Comparison of ENCODE assay signal across 10 cellular contexts in the genomic region with DNA sequence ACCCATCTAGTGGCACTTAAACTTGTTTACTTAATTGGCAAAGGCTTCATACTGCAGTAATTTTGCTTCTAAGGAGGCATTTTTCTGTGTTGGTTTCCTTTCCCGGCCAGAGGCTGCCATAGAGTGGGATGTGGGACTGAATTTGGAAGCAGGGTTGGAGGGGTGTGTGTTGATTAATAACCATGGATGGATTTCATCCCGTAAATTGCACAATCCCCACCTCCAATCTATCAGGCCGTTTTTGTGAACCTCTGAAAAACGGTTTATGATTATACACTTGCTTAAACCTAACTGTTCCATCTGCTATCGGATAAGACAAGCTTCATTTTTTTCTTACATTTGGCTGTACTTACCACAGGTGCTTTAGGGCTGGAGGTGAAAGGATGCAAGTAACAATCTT. TPM values are rescaled to one million over a fixed set of nuclear protein-coding genes. Genes with fewer than 3 reads are reported as not detected.
DNase-seq lines count a peak whose midpoint lies in the region; ATAC-seq, FAIRE-seq and TF ChIP-seq lines count a peak whose summit lies in the region.
"Had no signal": no experiment of that assay in that cellular context is flagged by ENCODE, and none has a peak within 500 bp of the region (broad histone marks: within the 10 kb centered on the region; RNA-seq: fewer than 3 reads in every experiment).

No MANE protein-coding gene starts in this region.

- peak overlapping the region; percentile 97 for H3K4me2 ChIP-seq in A549
- peak overlapping the region; percentile 82 for H3K4me2 ChIP-seq in HCT116 (ENCODE audit: low read length)

- peak overlapping the region; percentile 98 for H3K4me3 ChIP-seq in A549
- peak overlapping the region; percentile 88 to 95 for H3K4me3 ChIP-seq in HCT116 (replicated peaks in 1 of 2; ENCODE audit: low read depth in 1 of 2, low read length in 2 of 2)
- peak overlapping the region; percentile 97 for H3K4me3 ChIP-seq in brain microvascular endothelial cell (ENCODE audit: low read depth, low read length)
- H3K4me3 ChIP-seq in mononuclear cell (ENCODE audit: low read length) = peak overlapping the region; percentile 95

- DNase-seq in A549 (ENCODE audit: low read depth in 1 of 2, low spot score in 1 of 2) = no peak
- no peak for DNase-seq in HCT116 (ENCODE audit: low read depth, low spot score)
- DNase-seq in brain microvascular endothelial cell = no peak
- no peak for DNase-seq in ecto neural progenitor cell (ENCODE audit: low spot score)
- DNase-seq in SW480 (ENCODE audit: low spot score) = no peak

- no peak for TF ChIP-seq RAD21 in A549 (conservative IDR thresholded peaks at IDR 0.05 in 1 of 2, IDR thresholded peaks at IDR 0.05 in 1 of 2)
- TF ChIP-seq RAD21 in HCT116 (IDR thresholded peaks at IDR 0.05; ENCODE audit: low read depth) = no peak

- no peak overlapping the region for H2AFZ ChIP-seq in HCT116 (ENCODE audit: low read depth, low read length, poor library complexity, severe bottlenecking)

- H3K9ac ChIP-seq in HCT116 (ENCODE audit: low read length) = peak overlapping the region; percentile 79

- H3K36me3 ChIP-seq in HCT116 (ENCODE audit: control insufficient read depth in 1 of 2, insufficient read depth in 2 of 2, low read length in 2 of 2) (0 out of 4 replicates have a peak, but pooled peaks cover 0 to 4% of the 10 kb centered on the region in 2 experiments), brain microvascular endothelial cell (replicated peaks) (no peaks in the 10 kb centered on the region)

- in situ Hi-C loops in brain microvascular endothelial cell (cut with HindIII; ENCODE audit: low pct_ligation_motif_present, low sequenced_read_pairs) = no loop called here

- H3K27ac ChIP-seq in A549 (no peak overlapping the region; a peak in 1 of 6 replicates), HCT116 (ENCODE audit: low read depth, low read length) (no peak overlapping the region), brain microvascular endothelial cell (no peak overlapping the region)

- WGBS in A549 (ENCODE audit: missing lambda C conversion rate) = 46% methylated on average over 5 of the region's 5 CpGs

- FAIRE-seq in A549 (lab: Jason Lieb, UNC) = no peak
- FAIRE-seq: urothelium cell line had no signal

- TF ChIP-seq POLR2A in A549 (IDR thresholded peaks at IDR 0.05; ENCODE audit: low read length) = no peak
- TF ChIP-seq POLR2A in HCT116 (IDR thresholded peaks at IDR 0.05; ENCODE audit: borderline replicate concordance, extremely low read depth, insufficient read depth, insufficient read length) = no peak

- H4K20me1 ChIP-seq in HCT116 (ENCODE audit: insufficient read depth) = no peaks in the 10 kb centered on the region

- CTCF ChIA-PET in A549 (lab: Yijun Ruan, JAX) (no interaction called here), HCT116 (lab: Charles Lee) (no interaction called here)

- POLR2A ChIA-PET in A549 (lab: Yijun Ruan, JAX) = no interaction called here
- POLR2A ChIA-PET in HCT116 (lab: Charles Lee) = no interaction called here

- no peaks in the 10 kb centered on the region for H3K9me3 ChIP-seq in A549
- H3K9me3 ChIP-seq in HCT116 (ENCODE audit: control insufficient read depth in 1 of 2, insufficient read depth in 1 of 2, low read depth in 1 of 2, low read length in 2 of 2) = no peaks in the 10 kb centered on the region
- no peaks in the 10 kb centered on the region for H3K9me3 ChIP-seq in mononuclear cell (ENCODE audit: low read depth, low read length)

- ATAC-seq in A549 (no peak), HCT116 (no peak), HG02840 (IDR thresholded peaks at IDR 0.05; ENCODE audit: low FRiP score, unreplicated experiment) (no peak), GM19397 (IDR thresholded peaks at IDR 0.05; ENCODE audit: unreplicated experiment) (no peak)
- ATAC-seq: esophagus mucosa had no signal

- H3K79me2 ChIP-seq in HCT116 (ENCODE audit: insufficient read depth, low read length) = peaks cover 59% of the 10 kb centered on the region

- intact Hi-C loops in HCT116 (cut with micrococcal nuclease) = no loop called here

- no peaks in the 10 kb centered on the region for H3K27me3 ChIP-seq in HCT116 (ENCODE audit: insufficient read depth, low read length)
- H3K27me3 ChIP-seq in brain microvascular endothelial cell (replicated peaks) = no peaks in the 10 kb centered on the region
- H3K27me3 ChIP-seq in mononuclear cell (ENCODE audit: insufficient read depth, low read length) = no peaks in the 10 kb centered on the region

- BruUV-seq in HCT116 (replicated peaks; lab: Mats Ljungman, UMichigan) = no TSS peak

- TF ChIP-seq CTCF in A549 (IDR thresholded peaks at IDR 0.05) (no peak), HCT116 (IDR thresholded peaks at IDR 0.05 in 2 of 3, conservative IDR thresholded peaks at IDR 0.05 in 1 of 3; ENCODE audit: borderline replicate concordance in 1 of 3, insufficient read depth in 1 of 3, low read depth in 2 of 3, low read length in 2 of 3) (no peak), brain microvascular endothelial cell (IDR thresholded peaks at IDR 0.05; ENCODE audit: low read depth, low read length, missing control alignments) (no peak)

- no peaks in the 10 kb centered on the region for H3K9me2 ChIP-seq in HCT116 (ENCODE audit: insufficient read depth)

- RAD21 ChIA-PET in HCT116 (lab: Charles Lee; ENCODE audit: low non-redundant PET in 1 of 2, low total read pairs in 2 of 2, uncharacterized antibody in 2 of 2, unreplicated experiment in 2 of 2) = no interaction called here

- TF ChIP-seq EP300 in A549 (IDR thresholded peaks at IDR 0.05) = no peak

- H3K4me1 ChIP-seq in A549 (peaks cover 24% of the 10 kb centered on the region), HCT116 (ENCODE audit: control insufficient read depth in 1 of 2, insufficient read depth in 2 of 2, low read length in 2 of 2) (peaks cover 3 to 17% of the 10 kb centered on the region in 2 experiments; a peak in 3 of 4 replicates), mononuclear cell (ENCODE audit: insufficient read depth, low read length) (peaks cover 29% of the 10 kb centered on the region)

TF ChIP-seq in A549, 52 proteins besides CTCF, POLR2A, EP300 and RAD21 (continues in another document):
- no peak for TF ChIP-seq ZSCAN20 (CRISPR knock-in tag; IDR thresholded peaks at IDR 0.05)
- no peak for TF ChIP-seq RFX5 (IDR thresholded peaks at IDR 0.05)
- TF ChIP-seq EHMT2 (IDR thresholded peaks at IDR 0.05; ENCODE audit: low read depth) = no peak
- TF ChIP-seq GATA3 (IDR thresholded peaks at IDR 0.05; ENCODE audit: borderline replicate concordance) = no peak
- no peak for TF ChIP-seq KDM1A (IDR thresholded peaks at IDR 0.05; ENCODE audit: low read depth)
- TF ChIP-seq, protein P1, sequence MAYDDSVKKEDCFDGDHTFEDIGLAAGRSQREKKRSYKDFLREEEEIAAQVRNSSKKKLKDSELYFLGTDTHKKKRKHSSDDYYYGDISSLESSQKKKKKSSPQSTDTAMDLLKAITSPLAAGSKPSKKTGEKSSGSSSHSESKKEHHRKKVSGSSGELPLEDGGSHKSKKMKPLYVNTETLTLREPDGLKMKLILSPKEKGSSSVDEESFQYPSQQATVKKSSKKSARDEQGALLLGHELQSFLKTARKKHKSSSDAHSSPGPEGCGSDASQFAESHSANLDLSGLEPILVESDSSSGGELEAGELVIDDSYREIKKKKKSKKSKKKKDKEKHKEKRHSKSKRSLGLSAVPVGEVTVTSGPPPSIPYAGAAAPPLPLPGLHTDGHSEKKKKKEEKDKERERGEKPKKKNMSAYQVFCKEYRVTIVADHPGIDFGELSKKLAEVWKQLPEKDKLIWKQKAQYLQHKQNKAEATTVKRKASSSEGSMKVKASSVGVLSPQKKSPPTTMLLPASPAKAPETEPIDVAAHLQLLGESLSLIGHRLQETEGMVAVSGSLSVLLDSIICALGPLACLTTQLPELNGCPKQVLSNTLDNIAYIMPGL (CRISPR knock-in tag; IDR thresholded peaks at IDR 0.05; ENCODE audit: borderline replicate concordance) = no peak
- no peak for TF ChIP-seq SREBF2 (IDR thresholded peaks at IDR 0.05)
- TF ChIP-seq ZNF302 (CRISPR knock-in tag; IDR thresholded peaks at IDR 0.05) = no peak

TF ChIP-seq in HCT116, 20 proteins besides CTCF, POLR2A, EP300 and RAD21:
- TF ChIP-seq, protein P2, sequence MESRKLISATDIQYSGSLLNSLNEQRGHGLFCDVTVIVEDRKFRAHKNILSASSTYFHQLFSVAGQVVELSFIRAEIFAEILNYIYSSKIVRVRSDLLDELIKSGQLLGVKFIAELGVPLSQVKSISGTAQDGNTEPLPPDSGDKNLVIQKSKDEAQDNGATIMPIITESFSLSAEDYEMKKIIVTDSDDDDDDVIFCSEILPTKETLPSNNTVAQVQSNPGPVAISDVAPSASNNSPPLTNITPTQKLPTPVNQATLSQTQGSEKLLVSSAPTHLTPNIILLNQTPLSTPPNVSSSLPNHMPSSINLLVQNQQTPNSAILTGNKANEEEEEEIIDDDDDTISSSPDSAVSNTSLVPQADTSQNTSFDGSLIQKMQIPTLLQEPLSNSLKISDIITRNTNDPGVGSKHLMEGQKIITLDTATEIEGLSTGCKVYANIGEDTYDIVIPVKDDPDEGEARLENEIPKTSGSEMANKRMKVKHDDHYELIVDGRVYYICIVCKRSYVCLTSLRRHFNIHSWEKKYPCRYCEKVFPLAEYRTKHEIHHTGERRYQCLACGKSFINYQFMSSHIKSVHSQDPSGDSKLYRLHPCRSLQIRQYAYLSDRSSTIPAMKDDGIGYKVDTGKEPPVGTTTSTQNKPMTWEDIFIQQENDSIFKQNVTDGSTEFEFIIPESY (IDR thresholded peaks at IDR 0.05; ENCODE audit: extremely low read depth, insufficient replicate concordance, low read length) = no peak
- TF ChIP-seq ZFX (IDR thresholded peaks at IDR 0.05) = no peak

RNA-seq across cellular contexts. Expression of a gene that starts 1.3 kb away (rescaled TPM):
- polyA plus RNA-seq in A549 (2011; rRNA removed) (42.8 and 54.7 TPM in 2 replicates), A549 (2017; fragmentation: RNase III; extraction: RNeasy Plus Mini Kit Qiagen cat#74134 plus additional on column Dnase treatment) (26.3 to 33.8 TPM (median 29.8 TPM) in 3 replicates)
- polyA plus RNA-seq in A549 (2012; cell fraction: cytosol; rRNA removed) = 13.8 and 15.1 TPM in 2 replicates
- polyA plus RNA-seq in A549 (2012; cell fraction: nucleus; rRNA removed) = 3.1 and 5.4 TPM in 2 replicates
- polyA minus RNA-seq in A549 (2011; rRNA and poly(A)+ RNA removed) = 6.6 and 9.3 TPM in 2 replicates
- total RNA-seq in HCT116 (2021; ENCODE audit: unreplicated experiment) (10.3 TPM), mononuclear cell (7.7 TPM)
- polyA plus RNA-seq in HCT116 (2012) = 5.1 and 9.4 TPM in 2 replicates

RNA-seq across cellular contexts. Expression of a gene that starts 1.6 kb away (rescaled TPM):
- 35.5 and 41.6 TPM in 2 replicates for polyA plus RNA-seq in A549 (2011; rRNA removed)
- polyA plus RNA-seq in A549 (2012; cell fraction: cytosol; rRNA removed) = 7.4 and 9.1 TPM in 2 replicates
- polyA plus RNA-seq in A549 (2012; cell fraction: nucleus; rRNA removed) = 2.6 and 8.5 TPM in 2 replicates
- polyA plus RNA-seq in A549 (2017; fragmentation: RNase III; extraction: RNeasy Plus Mini Kit Qiagen cat#74134 plus additional on column Dnase treatment) = 11.0 to 14.5 TPM (median 13.1 TPM) in 3 replicates
- polyA minus RNA-seq in A549 (2011; rRNA and poly(A)+ RNA removed) = 11.9 and 16.4 TPM in 2 replicates
- total RNA-seq in HCT116 (2021; ENCODE audit: unreplicated experiment) = 26.7 TPM
- 6.2 and 9.5 TPM in 2 replicates for polyA plus RNA-seq in HCT116 (2012)
- 34.8 TPM for total RNA-seq in mononuclear cell
